29 cellular contexts compared by ENCODE assay signal in the genomic region with DNA sequence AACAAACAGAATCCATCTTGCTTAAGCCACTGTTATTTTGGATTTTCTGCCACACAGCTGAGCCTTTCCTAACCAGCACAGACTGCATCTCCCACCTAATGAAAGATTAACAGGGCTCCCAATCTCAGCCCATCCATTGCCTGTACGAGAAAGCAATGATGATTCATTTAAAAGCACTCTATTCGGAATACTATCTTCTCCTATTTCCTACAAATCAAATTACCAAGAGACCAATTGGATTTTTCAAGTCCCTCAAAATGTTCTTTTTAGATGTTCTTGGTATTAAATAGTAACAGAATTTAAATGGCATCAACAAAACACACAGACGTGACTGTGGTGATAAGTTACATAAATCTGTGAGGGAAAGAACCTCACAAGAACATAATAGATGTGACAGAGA.
"Had no signal": no experiment of that assay in that cellular context is flagged by ENCODE, and none has a peak within 500 bp of the region (broad histone marks: within the 10 kb centered on the region; RNA-seq: fewer than 3 reads in every experiment).

No MANE protein-coding gene starts in this region.

- H3K9me3 ChIP-seq: body of pancreas, breast epithelium, gastrocnemius medialis had no signal

- H3K36me3 ChIP-seq: breast epithelium, cardiac muscle cell, esophagus muscularis mucosa, gastrocnemius medialis, heart right ventricle, WERI-Rb-1 had no signal

- H3K4me1 ChIP-seq: body of pancreas, breast epithelium, esophagus muscularis mucosa, foreskin keratinocyte, gastrocnemius medialis, heart right ventricle had no signal

- H3K4me3 ChIP-seq: body of pancreas, breast epithelium, cardiac muscle cell, coronary artery, esophagus muscularis mucosa, gastrocnemius medialis, heart right ventricle had no signal

- H3K27ac ChIP-seq: body of pancreas, breast epithelium, cardiac muscle cell, coronary artery, esophagus muscularis mucosa, foreskin keratinocyte, gastrocnemius medialis, heart right ventricle, WERI-Rb-1 had no signal

- DNase-seq: activated B cell treated with CpG ODN at 0.5 μM for 24 hours; activated CD4-positive, alpha-beta memory T cell treated with anti-CD3 and anti-CD28 coated beads, Interleukin-2, amount 10 ng/mL, durations not matched to agents 7 days and 5 days; activated CD4-positive, alpha-beta T cell treated with anti-CD3 and anti-CD28 coated beads for 36 hours; activated CD4-positive, alpha-beta T cell treated with anti-CD3 and anti-CD28 coated beads, Interleukin-2, amount 10 ng/mL, durations not matched to agents 24 days and 14 days; activated CD4-positive, alpha-beta T cell treated with anti-CD3 and anti-CD28 coated beads, Interleukin-2, amount 50 U/mL, for 4 hours; activated CD8-positive, alpha-beta memory T cell treated with anti-CD3 and anti-CD28 coated beads, Interleukin-2, amount 50 U/mL, for 48 hours; activated gamma-delta T cell; activated naive CD4-positive, alpha-beta T cell; activated naive CD4-positive, alpha-beta T cell treated with anti-CD3 and anti-CD28 coated beads, Interleukin-2, amount 10 ng/mL, durations not matched to agents 7 days and 5 days; activated T-cell treated with anti-CD3 and anti-CD28 coated beads for 4 hours; activated T-cell treated with anti-CD3 and anti-CD28 coated beads, Interleukin-2, amount 50 U/mL, for 24 hours; activated T-cell treated with anti-CD3 and anti-CD28 coated beads, Interleukin-2, amount 50 U/mL, for 72 hours; amniotic stem cell; aorta; body of pancreas; effector CD4-positive, alpha-beta T cell; effector memory CD8-positive, alpha-beta T cell; erythroblast; foreskin keratinocyte; gastrocnemius medialis; heart right ventricle; T-helper 1 cell; T-helper 17 cell; T1000; WERI-Rb-1 had no signal

- H3K27me3 ChIP-seq: body of pancreas, breast epithelium, esophagus muscularis mucosa, gastrocnemius medialis had no signal
